In the genomic region with DNA sequence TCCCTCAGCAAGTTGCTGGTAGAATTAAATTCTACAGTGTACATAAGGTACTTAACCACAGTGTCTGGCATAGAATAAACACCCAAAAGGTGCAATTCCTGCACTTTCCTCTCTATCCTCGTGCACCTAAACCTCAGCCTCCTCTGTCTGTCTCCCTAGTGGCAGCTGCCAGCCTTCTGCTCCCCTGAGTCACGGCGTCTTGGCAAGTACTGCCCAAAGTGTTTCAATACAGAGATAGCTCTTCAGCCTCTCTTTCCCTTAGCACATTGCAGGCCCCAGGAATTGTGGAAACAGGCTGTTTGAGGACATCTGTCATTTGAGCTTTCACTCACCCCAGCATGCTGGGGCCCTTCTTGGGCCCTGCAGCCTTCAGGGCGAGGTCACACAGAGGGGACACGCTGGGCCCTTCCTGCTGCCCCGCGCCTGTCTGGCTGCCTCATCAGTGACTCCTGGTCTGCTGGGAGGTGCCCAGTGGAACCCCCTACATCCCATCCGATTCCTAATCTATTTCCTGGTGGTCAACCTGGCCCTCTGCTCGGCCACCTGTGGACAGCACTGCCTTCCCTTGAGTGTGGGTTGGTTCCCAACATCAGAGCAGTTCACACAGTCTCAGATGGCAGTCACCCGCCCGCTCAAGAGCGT, we compare ENCODE assay signal across 14 cellular contexts. TPM values are rescaled to one million over a fixed set of nuclear protein-coding genes. Genes with fewer than 3 reads are reported as not detected.
DNase-seq lines count a peak whose midpoint lies in the region; ATAC-seq and TF ChIP-seq lines count a peak whose summit lies in the region.
"Had no signal": no experiment of that assay in that cellular context is flagged by ENCODE, and none has a peak within 500 bp of the region (broad histone marks: within the 10 kb centered on the region; RNA-seq: fewer than 3 reads in every experiment).

No MANE protein-coding gene starts in this region.

- H3K4me1 Mint-ChIP-seq in MCF 10A (ENCODE audit: insufficient read depth, unreplicated experiment) (peaks cover 10% of the 10 kb centered on the region), nephron progenitor cell (peaks cover 93% of the 10 kb centered on the region)
- no peaks in the 10 kb centered on the region for H3K4me1 Mint-ChIP-seq in activated CD4-positive, alpha-beta T cell treated with anti-CD3 and anti-CD28 coated beads, Interleukin-2, amount 10 ng/mL, durations not matched to agents 24 days and 14 days
- H3K4me1 Mint-ChIP-seq: activated T-helper 17 cell treated with anti-CD3 and anti-CD28 coated beads, Interleukin-2, amount 50 U/mL, for 72 hours had no signal

- no peaks in the 10 kb centered on the region for H3K9me3 Mint-ChIP-seq in MCF 10A (ENCODE audit: unreplicated experiment)
- peaks cover 11% of the 10 kb centered on the region for H3K9me3 Mint-ChIP-seq in nephron progenitor cell
- H3K9me3 Mint-ChIP-seq in activated CD4-positive, alpha-beta T cell treated with anti-CD3 and anti-CD28 coated beads, Interleukin-2, amount 10 ng/mL, durations not matched to agents 24 days and 14 days = no peaks in the 10 kb centered on the region
- H3K9me3 Mint-ChIP-seq: activated T-helper 17 cell treated with anti-CD3 and anti-CD28 coated beads, Interleukin-2, amount 50 U/mL, for 72 hours had no signal

- in situ Hi-C loops in mammary epithelial cell (cut with MboI; ENCODE audit: low sequenced_read_pairs in 2 of 2) = no loop called here

- H3K27ac ChIP-seq in mammary epithelial cell (ENCODE audit: insufficient read depth, low read depth, low read length) = no peak overlapping the region

- dilution Hi-C loops in mammary epithelial cell (cut with HindIII; ENCODE audit: low sequenced_read_pairs) = no loop called here

- no peak overlapping the region for H3K4me3 ChIP-seq in mammary epithelial cell (replicated peaks in 1 of 3; ENCODE audit: insufficient read depth in 1 of 3, low read depth in 2 of 3, low read length in 3 of 3)

- H3K9ac ChIP-seq in mammary epithelial cell (ENCODE audit: insufficient read depth, low read length) = no peak overlapping the region

- H4K20me1 ChIP-seq in mammary epithelial cell (ENCODE audit: insufficient read depth, low read length) = no peaks in the 10 kb centered on the region

- H3K36me3 ChIP-seq in mammary epithelial cell (ENCODE audit: insufficient read depth, low read length) = no peaks in the 10 kb centered on the region

- DNase-seq in MCF 10A (ENCODE audit: unreplicated experiment) = peak; percentile 32
- no peak for DNase-seq in mammary epithelial cell
- no peak for DNase-seq in Right ventricle myocardium superior
- no peak for DNase-seq in nephron progenitor cell
- DNase-seq in activated T-cell treated with anti-CD3 and anti-CD28 coated beads for 4 hours = no peak
- DNase-seq in Kasumi-1 (lab: John Stamatoyannopoulos, UW) = no peak
- DNase-seq in activated CD4-positive, alpha-beta T cell treated with anti-CD3 and anti-CD28 coated beads, Interleukin-2, amount 10 ng/mL, durations not matched to agents 24 days and 14 days = no peak
- DNase-seq: activated CD4-positive, CD25-positive, alpha-beta regulatory T cell treated with anti-CD3 and anti-CD28 coated beads, Interleukin-2, amount 50 U/mL, for 72 hours; NCI-H1092; NCI-H526; SIG-M5; stimulated activated CD4-positive, alpha-beta T cell treated with anti-CD3 and anti-CD28 coated beads, Interleukin-4, amount 100 ng/mL, for 24 hours had no signal

- H3K27me3 ChIP-seq in mammary epithelial cell (ENCODE audit: insufficient read depth, low read length) = no peaks in the 10 kb centered on the region

- H3K4me3 Mint-ChIP-seq in MCF 10A (ENCODE audit: unreplicated experiment) = no peak overlapping the region
- peak overlapping the region; percentile 64 for H3K4me3 Mint-ChIP-seq in nephron progenitor cell
- no peak overlapping the region for H3K4me3 Mint-ChIP-seq in activated CD4-positive, alpha-beta T cell treated with anti-CD3 and anti-CD28 coated beads, Interleukin-2, amount 10 ng/mL, durations not matched to agents 24 days and 14 days
- H3K4me3 Mint-ChIP-seq: activated T-helper 17 cell treated with anti-CD3 and anti-CD28 coated beads, Interleukin-2, amount 50 U/mL, for 72 hours had no signal

- no peak overlapping the region for H2AFZ ChIP-seq in mammary epithelial cell (ENCODE audit: low read depth, low read length)

- BruUV-seq in MCF 10A (replicated peaks; lab: Mats Ljungman, UMichigan) (no TSS peak), mammary epithelial cell (replicated peaks; lab: Mats Ljungman, UMichigan) (no TSS peak)

- CTCF ChIA-PET in MCF 10A (lab: Yijun Ruan, JAX) = no interaction called here
- CTCF ChIA-PET in mammary epithelial cell (lab: Charles Lee; ENCODE audit: low non-redundant PET) = interaction anchor here (0.7 kb wide), 1 partner anchor 120 kb away, joined by 4 read pairs; no protein-coding TSS in a partner anchor

- no peak for TF ChIP-seq CTCF in MCF 10A (IDR thresholded peaks at IDR 0.05; ENCODE audit: unreplicated experiment)
- no peak for TF ChIP-seq CTCF in mammary epithelial cell (conservative IDR thresholded peaks at IDR 0.05 in 1 of 2, IDR thresholded peaks at IDR 0.05 in 1 of 2; ENCODE audit: extremely low read depth in 1 of 2, insufficient read depth in 1 of 2, low read depth in 1 of 2, low read length in 2 of 2)
- no peak for TF ChIP-seq CTCF in nephron progenitor cell (IDR thresholded peaks at IDR 0.05)

- H3K4me1 ChIP-seq in mammary epithelial cell (ENCODE audit: insufficient read depth, low read length) = peaks cover 10% of the 10 kb centered on the region

- H3K36me3 Mint-ChIP-seq in MCF 10A (ENCODE audit: insufficient read depth, unreplicated experiment) = peaks cover 6% of the 10 kb centered on the region
- H3K36me3 Mint-ChIP-seq in nephron progenitor cell (ENCODE audit: low read depth) = peaks cover 50% of the 10 kb centered on the region
- H3K36me3 Mint-ChIP-seq in activated CD4-positive, alpha-beta T cell treated with anti-CD3 and anti-CD28 coated beads, Interleukin-2, amount 10 ng/mL, durations not matched to agents 24 days and 14 days (ENCODE audit: low read depth) = no peaks in the 10 kb centered on the region

- H3K79me2 ChIP-seq in mammary epithelial cell (ENCODE audit: insufficient read depth, low read length) = peaks cover 85% of the 10 kb centered on the region

- no peaks in the 10 kb centered on the region for H3K27me3 Mint-ChIP-seq in MCF 10A (ENCODE audit: insufficient read depth, unreplicated experiment)
- H3K27me3 Mint-ChIP-seq in nephron progenitor cell (ENCODE audit: low read depth, poor library complexity) = peaks cover 9% of the 10 kb centered on the region
- peaks cover 47% of the 10 kb centered on the region for H3K27me3 Mint-ChIP-seq in activated CD4-positive, alpha-beta T cell treated with anti-CD3 and anti-CD28 coated beads, Interleukin-2, amount 10 ng/mL, durations not matched to agents 24 days and 14 days

- POLR2A ChIA-PET in MCF 10A (lab: Yijun Ruan, JAX) = no interaction called here

- ATAC-seq in Right ventricle myocardium superior (ENCODE audit: poor library complexity) (peak; percentile 48), HG02852 (IDR thresholded peaks at IDR 0.05; ENCODE audit: unreplicated experiment) (no peak)
- ATAC-seq: activated T-helper 17 cell treated with anti-CD3 and anti-CD28 coated beads, Interleukin-2, amount 50 U/mL, for 72 hours had no signal

- intact Hi-C loops in MCF 10A (cut with micrococcal nuclease) = no loop called here
- intact Hi-C loops in mammary epithelial cell (cut with micrococcal nuclease) = no loop called here
- intact Hi-C loops in Right ventricle myocardium superior (cut with DNase I) = no loop called here
- intact Hi-C loops in activated CD4-positive, alpha-beta T cell treated with anti-CD3 and anti-CD28 coated beads, Interleukin-2, amount 10 ng/mL, durations not matched to agents 24 days and 14 days (cut with micrococcal nuclease) = no loop called here

- H3K27ac Mint-ChIP-seq in MCF 10A (ENCODE audit: low read depth, unreplicated experiment) = peak overlapping the region; percentile 47
- peak overlapping the region; percentile 98 for H3K27ac Mint-ChIP-seq in nephron progenitor cell
- H3K27ac Mint-ChIP-seq in activated CD4-positive, alpha-beta T cell treated with anti-CD3 and anti-CD28 coated beads, Interleukin-2, amount 10 ng/mL, durations not matched to agents 24 days and 14 days = no peak overlapping the region
- H3K27ac Mint-ChIP-seq: activated T-helper 17 cell treated with anti-CD3 and anti-CD28 coated beads, Interleukin-2, amount 50 U/mL, for 72 hours had no signal

- H3K4me2 ChIP-seq in mammary epithelial cell (ENCODE audit: insufficient read depth, low read depth, low read length) = no peak overlapping the region

- no peaks in the 10 kb centered on the region for H3K9me3 ChIP-seq in mammary epithelial cell (replicated peaks; ENCODE audit: insufficient read depth, low read length)

- WGBS in mammary epithelial cell (ENCODE audit: low coverage, missing lambda C conversion rate) = 88% methylated on average over 8 of the region's 12 CpGs

RNA-seq across cellular contexts. Expression of a gene that starts 19.3 kb away (rescaled TPM):
- total RNA-seq in MCF 10A (2022) (54.6 and 66.0 TPM in 2 replicates), mammary epithelial cell (10 to 100 TPM; 74.9 to 94.2 TPM), Right ventricle myocardium superior (91.2 TPM)
- polyA plus RNA-seq in mammary epithelial cell = 119 TPM
- polyA minus RNA-seq in mammary epithelial cell = 78.3 TPM
- not detected in 2 replicates for total RNA-seq in activated CD4-positive, alpha-beta T cell treated with anti-CD3 and anti-CD28 coated beads, Interleukin-2, amount 10 ng/mL, durations not matched to agents 24 days and 14 days

RNA-seq across cellular contexts. Expression of a gene that starts 19.4 kb away (rescaled TPM):
- 25.9 and 42.1 TPM in 2 replicates for total RNA-seq in MCF 10A (2022)
- 10 to 100 TPM; 40.9 to 89.0 TPM for total RNA-seq in mammary epithelial cell
- polyA plus RNA-seq in mammary epithelial cell = 28.1 TPM
- polyA minus RNA-seq in mammary epithelial cell = 57.7 TPM
- total RNA-seq in Right ventricle myocardium superior = 107 TPM
- not detected in 2 replicates for total RNA-seq in activated CD4-positive, alpha-beta T cell treated with anti-CD3 and anti-CD28 coated beads, Interleukin-2, amount 10 ng/mL, durations not matched to agents 24 days and 14 days
- total RNA-seq: activated T-helper 17 cell treated with anti-CD3 and anti-CD28 coated beads, Interleukin-2, amount 50 U/mL, for 72 hours had no signal

Comparison
In these comparisons a context has a peak if more than half of its experiments do, and no peak if none do; other contexts are left out.
1. RNA of a gene that starts 19.3 kb away (total RNA-seq): 74.9 to 94.2 TPM in mammary epithelial cell, 91.2 TPM in Right ventricle myocardium superior (single experiment) and 54.6 to 66.0 TPM in MCF 10A; not detected in activated CD4-positive, alpha-beta T cell treated with anti-CD3 and anti-CD28 coated beads, Interleukin-2, amount 10 ng/mL, durations not matched to agents 24 days and 14 days; every median in the first group is over 10 times any median in the second.
2. RNA of a gene that starts 19.4 kb away (total RNA-seq): 107 TPM in Right ventricle myocardium superior (single experiment), 40.9 to 89.0 TPM in mammary epithelial cell and 25.9 to 42.1 TPM in MCF 10A; not detected in activated CD4-positive, alpha-beta T cell treated with anti-CD3 and anti-CD28 coated beads, Interleukin-2, amount 10 ng/mL, durations not matched to agents 24 days and 14 days; every median in the first group is over 10 times any median in the second.